ENCODE assay signal across 20 cellular contexts in genomic region chr4:100462206-100462605, GRCh38. TPM values are rescaled to one million over a fixed set of nuclear protein-coding genes. Genes with fewer than 3 reads are reported as not detected.
DNase-seq lines count a peak whose midpoint lies in the region; ATAC-seq and TF ChIP-seq lines count a peak whose summit lies in the region.
"Had no signal": no experiment of that assay in that cellular context is flagged by ENCODE, and none has a peak within 500 bp of the region (broad histone marks: within the 10 kb centered on the region; RNA-seq: fewer than 3 reads in every experiment).

No MANE protein-coding gene starts in this region.

- H3K4me1 ChIP-seq in adipocyte (ENCODE audit: control insufficient read depth, insufficient read depth, low read length) = no peaks in the 10 kb centered on the region
- H3K4me1 ChIP-seq: esophagus squamous epithelium, suprapubic skin had no signal

- no peaks in the 10 kb centered on the region for H3K27me3 ChIP-seq in adipocyte (replicated peaks; ENCODE audit: control insufficient read depth, insufficient read depth, low read length)
- H3K27me3 ChIP-seq: esophagus squamous epithelium, suprapubic skin had no signal

- H3K4me3 ChIP-seq in adipocyte (ENCODE audit: low read length) (no peak overlapping the region), fibroblast of pulmonary artery (replicated peaks; ENCODE audit: low read depth, low read length) (no peak overlapping the region)
- H3K4me3 ChIP-seq: esophagus squamous epithelium, GM23338, suprapubic skin had no signal

- no peaks in the 10 kb centered on the region for H3K36me3 ChIP-seq in adipocyte (ENCODE audit: control insufficient read depth, insufficient read depth, low read length, severe bottlenecking)
- H3K36me3 ChIP-seq: esophagus squamous epithelium, suprapubic skin had no signal

- no peak for TF ChIP-seq CTCF in fibroblast of pulmonary artery (IDR thresholded peaks at IDR 0.05; ENCODE audit: low read length, missing control alignments)

- DNase-seq in HT1080 (ENCODE audit: low read depth) = peak; percentile 43
- peak; percentile 28 for DNase-seq in adipocyte (ENCODE audit: low read depth)
- DNase-seq in fibroblast of pulmonary artery (ENCODE audit: low read depth) = peak; percentile 27
- DNase-seq in midbrain (lab: John Stamatoyannopoulos, UW) = no peak
- no peak for DNase-seq in NCI-H1092 (lab: John Stamatoyannopoulos, UW)
- DNase-seq: activated CD4-positive, alpha-beta memory T cell treated with anti-CD3 and anti-CD28 coated beads for 36 hours; activated T-cell treated with anti-CD3 and anti-CD28 coated beads, Interleukin-2, amount 50 U/mL, for 24 hours; C1 segment of cervical spinal cord; DMS 273 treated with DMSO at 0.1 percent for 48 hours; esophagus squamous epithelium; hippocampal formation; NCI-H2081 treated with DMSO at 0.1 percent for 48 hours; NCI-H526 treated with DMSO at 0.1 percent for 48 hours; SIG-M5; stimulated activated CD8-positive, alpha-beta memory T cell treated with anti-CD3 and anti-CD28 coated beads, Interleukin-4, amount 100 ng/mL, for 48 hours; T-helper 17 cell had no signal

- ATAC-seq in GM21390 (IDR thresholded peaks at IDR 0.05; ENCODE audit: unreplicated experiment) (no peak), GM21360 (IDR thresholded peaks at IDR 0.05; ENCODE audit: unreplicated experiment) (no peak)
- ATAC-seq: GM23338, T-helper 17 cell had no signal

- no peaks in the 10 kb centered on the region for H3K9me3 ChIP-seq in adipocyte (ENCODE audit: control insufficient read depth, low read length)
- H3K9me3 ChIP-seq: esophagus squamous epithelium, suprapubic skin had no signal

- no peak overlapping the region for H3K9ac ChIP-seq in adipocyte (ENCODE audit: low read length)

RNA-seq across cellular contexts. Expression of gene EMCN, which starts 55.6 kb away (rescaled TPM):
- not detected in 2 replicates for total RNA-seq in HT1080 (2014; rRNA removed; shearing (Covaris generic))
- polyA plus RNA-seq in HT1080 (2015; cell fraction: cytosol; rRNA removed) = not detected in 2 replicates
- polyA plus RNA-seq in HT1080 (2015; cell fraction: nucleus; rRNA removed) = 0.46 TPM in 1 of 2 replicates, not detected in the other
- total RNA-seq: activated CD4-positive, alpha-beta memory T cell treated with anti-CD3 and anti-CD28 coated beads for 36 hours; GM23338; T-helper 17 cell had no signal
- polyA plus RNA-seq: GM23338 had no signal

Comparison
In these comparisons a context has a peak if more than half of its experiments do, and no peak if none do; other contexts are left out.
1. DNase-seq: peak in HT1080 (single experiment), adipocyte (single experiment) and fibroblast of pulmonary artery (single experiment); none in midbrain (single experiment) and NCI-H1092 (single experiment).